30 cellular contexts compared by ENCODE assay signal in genomic region chr16:86632944-86633343, GRCh38. TPM values are rescaled to one million over a fixed set of nuclear protein-coding genes. Genes with fewer than 3 reads are reported as not detected.
"Had no signal": no experiment of that assay in that cellular context is flagged by ENCODE, and none has a peak within 500 bp of the region (broad histone marks: within the 10 kb centered on the region; RNA-seq: fewer than 3 reads in every experiment).

No MANE protein-coding gene starts in this region.

- H3K27me3 ChIP-seq: brain microvascular endothelial cell, gastrocnemius medialis had no signal

- H3K4me1 ChIP-seq: esophagus muscularis mucosa, foreskin keratinocyte, gastrocnemius medialis had no signal

- FAIRE-seq: astrocyte, colon had no signal

- H3K27ac ChIP-seq: brain microvascular endothelial cell, esophagus muscularis mucosa, foreskin keratinocyte, gastrocnemius medialis, heart left ventricle had no signal

- DNase-seq: activated CD4-positive, alpha-beta memory T cell treated with anti-CD3 and anti-CD28 coated beads, Interleukin-2, amount 10 ng/mL, durations not matched to agents 7 days and 5 days; activated CD4-positive, alpha-beta T cell treated with anti-CD3 and anti-CD28 coated beads for 36 hours; activated CD4-positive, alpha-beta T cell treated with anti-CD3 and anti-CD28 coated beads, Interleukin-2, amount 10 ng/mL, durations not matched to agents 24 days and 14 days; activated CD4-positive, CD25-positive, alpha-beta regulatory T cell; activated CD4-positive, CD25-positive, alpha-beta regulatory T cell treated with anti-CD3 and anti-CD28 coated beads, Interleukin-2, amount 50 U/mL, for 72 hours; activated CD8-positive, alpha-beta memory T cell treated with anti-CD3 and anti-CD28 coated beads, Interleukin-2, amount 50 U/mL, for 48 hours; activated gamma-delta T cell; activated naive CD4-positive, alpha-beta T cell treated with anti-CD3 and anti-CD28 coated beads, Interleukin-2, amount 50 U/mL, for 16 hours; activated naive CD4-positive, alpha-beta T cell treated with Interleukin-2 at 50 U/mL for 16 hours; activated T-cell treated with anti-CD3 and anti-CD28 coated beads for 4 hours; activated T-cell treated with anti-CD3 and anti-CD28 coated beads, Interleukin-2, amount 50 U/mL, for 24 hours; activated T-cell treated with anti-CD3 and anti-CD28 coated beads, Interleukin-2, amount 50 U/mL, for 72 hours; amniotic stem cell; anterior cingulate cortex; brain microvascular endothelial cell; caudate nucleus; cortex of kidney; dermis blood vessel endothelial cell; effector CD4-positive, alpha-beta T cell; effector memory CD8-positive, alpha-beta T cell; erythroblast; foreskin keratinocyte; gastrocnemius medialis; glutamatergic neuron; heart left ventricle; T-helper 17 cell; T1000 had no signal

- H3K36me3 ChIP-seq: brain microvascular endothelial cell, esophagus muscularis mucosa, gastrocnemius medialis, heart left ventricle had no signal

- H3K4me3 ChIP-seq: esophagus muscularis mucosa, gastrocnemius medialis, heart left ventricle had no signal

- ATAC-seq: activated CD4-positive, alpha-beta T cell treated with anti-CD3 and anti-CD28 coated beads for 36 hours; activated T-cell treated with anti-CD3 and anti-CD28 coated beads, Interleukin-2, amount 50 U/mL, for 72 hours; effector memory CD8-positive, alpha-beta T cell; foreskin keratinocyte; gastrocnemius medialis; heart left ventricle; T-helper 17 cell had no signal

RNA-seq across cellular contexts. Expression of gene FOXL1, which starts 54.6 kb away (rescaled TPM):
- total RNA-seq: activated CD4-positive, alpha-beta memory T cell treated with anti-CD3 and anti-CD28 coated beads, Interleukin-2, amount 10 ng/mL, durations not matched to agents 7 days and 5 days; activated CD4-positive, alpha-beta T cell treated with anti-CD3 and anti-CD28 coated beads for 36 hours had no signal
